In genomic region chr12:124524231-124524925, GRCh38 we compare ENCODE assay signal across 10 cellular contexts. TPM values are rescaled to one million over a fixed set of nuclear protein-coding genes. Genes with fewer than 3 reads are reported as not detected.
DNase-seq lines count a peak whose midpoint lies in the region; ATAC-seq and TF ChIP-seq lines count a peak whose summit lies in the region.
"Had no signal": no experiment of that assay in that cellular context is flagged by ENCODE, and none has a peak within 500 bp of the region (broad histone marks: within the 10 kb centered on the region; RNA-seq: fewer than 3 reads in every experiment).

No MANE protein-coding gene starts in this region.

- peaks cover 22% of the 10 kb centered on the region for H3K4me1 ChIP-seq in foreskin keratinocyte

- no peaks in the 10 kb centered on the region for H3K27me3 ChIP-seq in foreskin keratinocyte

- peak; percentile 47 for ATAC-seq in foreskin keratinocyte
- no peak for ATAC-seq in activated CD4-positive, CD25-positive, alpha-beta regulatory T cell treated with anti-CD3 and anti-CD28 coated beads, Interleukin-2, amount 50 U/mL, for 24 hours
- ATAC-seq in HG03135 (IDR thresholded peaks at IDR 0.05; ENCODE audit: unreplicated experiment): no peak

- TF ChIP-seq CTCF in foreskin keratinocyte (conservative IDR thresholded peaks at IDR 0.05): no peak

- intact Hi-C loops in head of caudate nucleus (cut with DNase I): no loop called here

- H3K27ac ChIP-seq in foreskin keratinocyte: peak overlapping the region; percentile 15

- DNase-seq in H4 (ENCODE audit: low spot score): peak; percentile 64
- DNase-seq in amniotic epithelial cell (ENCODE audit: low read depth): peak; percentile 85
- DNase-seq in foreskin keratinocyte: no peak
- DNase-seq in stromal cell of bone marrow (ENCODE audit: low read depth): peak; percentile 80
- DNase-seq in activated effector memory CD4-positive, alpha-beta T cell treated with anti-CD3 and anti-CD28 coated beads, Interleukin-2, amount 50 U/mL, for 16 hours: no peak
- no peak for DNase-seq in head of caudate nucleus
- DNase-seq: activated B cell treated with CpG ODN at 0.5 μM for 24 hours; stimulated activated CD4-positive, alpha-beta T cell treated with anti-CD3 and anti-CD28 coated beads, Interleukin-4, amount 100 ng/mL, for 24 hours had no signal

RNA-seq across cellular contexts. Expression of gene NCOR2, which starts 43.0 kb away (rescaled TPM):
- 17.9 and 21.5 TPM in 2 replicates for total RNA-seq in H4 (2014; rRNA removed; shearing (Covaris generic))
- total RNA-seq in foreskin keratinocyte: 49.8 and 61.0 TPM in 2 replicates
- polyA plus RNA-seq in foreskin keratinocyte: 32.1 and 38.1 TPM in 2 replicates

Comparison
In these comparisons a context has a peak if more than half of its experiments do, and no peak if none do; other contexts are left out.
1. DNase-seq: peak in H4 (single experiment), amniotic epithelial cell (single experiment) and stromal cell of bone marrow (single experiment); none in foreskin keratinocyte (0 of 2), activated effector memory CD4-positive, alpha-beta T cell treated with anti-CD3 and anti-CD28 coated beads, Interleukin-2, amount 50 U/mL, for 16 hours (single experiment) and head of caudate nucleus (0 of 42).